15 cellular contexts compared by ENCODE assay signal in genomic region chr16:25114121-25114520, GRCh38.
"Had no signal": no experiment of that assay in that cellular context is flagged by ENCODE, and none has a peak within 500 bp of the region (broad histone marks: within the 10 kb centered on the region; RNA-seq: fewer than 3 reads in every experiment).

No MANE protein-coding gene starts in this region.

- H3K36me3 Mint-ChIP-seq: mesothelial cell of epicardium had no signal

- H3K27me3 Mint-ChIP-seq: activated CD4-positive, alpha-beta T cell treated with anti-CD3 and anti-CD28 coated beads, Interleukin-2, amount 10 ng/mL, durations not matched to agents 24 days and 14 days; activated naive CD8-positive, alpha-beta T cell treated with anti-CD3 and anti-CD28 coated beads, Interleukin-2, amount 50 U/mL, for 24 hours; stimulated activated naive B cell treated with anti-CD40 and anti-IgM and Interleukin-4, amounts not matched to agents 10 μg/mL and 1 μg/mL and 100 μg/mL, for 72 hours had no signal

- DNase-seq: activated CD4-positive, alpha-beta T cell treated with anti-CD3 and anti-CD28 coated beads, Interleukin-2, amount 10 ng/mL, durations not matched to agents 24 days and 14 days; activated naive CD8-positive, alpha-beta T cell treated with anti-CD3 and anti-CD28 coated beads, Interleukin-2, amount 50 U/mL, for 24 hours; activated T-cell treated with anti-CD3 and anti-CD28 coated beads, Interleukin-2, amount 50 U/mL, for 72 hours; anterior cingulate cortex; brain microvascular endothelial cell; central memory CD4-positive, alpha-beta T cell; colonic mucosa; gastrocnemius medialis; kidney; left lung; sigmoid colon; spleen; stimulated activated naive B cell treated with anti-CD40 and anti-IgM and Interleukin-4, amounts not matched to agents 10 μg/mL and 1 μg/mL and 100 μg/mL, for 72 hours had no signal

- H3K27ac Mint-ChIP-seq: activated CD4-positive, alpha-beta T cell treated with anti-CD3 and anti-CD28 coated beads, Interleukin-2, amount 10 ng/mL, durations not matched to agents 24 days and 14 days; activated naive CD8-positive, alpha-beta T cell treated with anti-CD3 and anti-CD28 coated beads, Interleukin-2, amount 50 U/mL, for 24 hours; activated T-cell treated with anti-CD3 and anti-CD28 coated beads, Interleukin-2, amount 50 U/mL, for 72 hours; mesothelial cell of epicardium; stimulated activated naive B cell treated with anti-CD40 and anti-IgM and Interleukin-4, amounts not matched to agents 10 μg/mL and 1 μg/mL and 100 μg/mL, for 72 hours had no signal

- H3K4me3 Mint-ChIP-seq: activated CD4-positive, alpha-beta T cell treated with anti-CD3 and anti-CD28 coated beads, Interleukin-2, amount 10 ng/mL, durations not matched to agents 24 days and 14 days; activated naive CD8-positive, alpha-beta T cell treated with anti-CD3 and anti-CD28 coated beads, Interleukin-2, amount 50 U/mL, for 24 hours; activated T-cell treated with anti-CD3 and anti-CD28 coated beads, Interleukin-2, amount 50 U/mL, for 72 hours; mesothelial cell of epicardium; stimulated activated naive B cell treated with anti-CD40 and anti-IgM and Interleukin-4, amounts not matched to agents 10 μg/mL and 1 μg/mL and 100 μg/mL, for 72 hours had no signal

- H3K9me3 Mint-ChIP-seq: activated CD4-positive, alpha-beta T cell treated with anti-CD3 and anti-CD28 coated beads, Interleukin-2, amount 10 ng/mL, durations not matched to agents 24 days and 14 days; activated naive CD8-positive, alpha-beta T cell treated with anti-CD3 and anti-CD28 coated beads, Interleukin-2, amount 50 U/mL, for 24 hours; activated T-cell treated with anti-CD3 and anti-CD28 coated beads, Interleukin-2, amount 50 U/mL, for 72 hours; mesothelial cell of epicardium; stimulated activated naive B cell treated with anti-CD40 and anti-IgM and Interleukin-4, amounts not matched to agents 10 μg/mL and 1 μg/mL and 100 μg/mL, for 72 hours had no signal

- ATAC-seq: activated naive CD8-positive, alpha-beta T cell treated with anti-CD3 and anti-CD28 coated beads, Interleukin-2, amount 50 U/mL, for 24 hours; activated T-cell treated with anti-CD3 and anti-CD28 coated beads, Interleukin-2, amount 50 U/mL, for 72 hours; gastrocnemius medialis; left lung; SK-N-SH treated with all-trans-retinoic acid at 6 μM for 48 hours; stimulated activated naive B cell treated with anti-CD40 and anti-IgM and Interleukin-4, amounts not matched to agents 10 μg/mL and 1 μg/mL and 100 μg/mL, for 72 hours had no signal
